ENCODE assay signal across 1 cellular context in genomic region chr5:177412603-177413233, GRCh38.
TF ChIP-seq lines count a peak whose summit lies in the region.

No MANE protein-coding gene starts in this region.

TF ChIP-seq in GM12878, 131 proteins besides CTCF, POLR2A, EP300 and RAD21 (continues in another document):
- TF ChIP-seq ZNF217 (IDR thresholded peaks at IDR 0.05) (no peak), TCF7 (IDR thresholded peaks at IDR 0.05; ENCODE audit: borderline replicate concordance) (no peak), SIN3A (IDR thresholded peaks at IDR 0.05; ENCODE audit: low read depth, low read length) (no peak), SREBF1 (IDR thresholded peaks at IDR 0.05; ENCODE audit: low read length) (no peak), MXI1 (IDR thresholded peaks at IDR 0.05; ENCODE audit: low read depth, low read length) (no peak; the same call in none of the 2 replicates), ETV6 (conservative IDR thresholded peaks at IDR 0.05 in 1 of 2, IDR thresholded peaks at IDR 0.05 in 1 of 2; ENCODE audit: borderline replicate concordance in 1 of 2, low read depth in 1 of 2) (peak in 1 of 2 experiments; percentile 68; a peak in 2 of 4 replicates), CHD4 (IDR thresholded peaks at IDR 0.05) (no peak), DPF2 (IDR thresholded peaks at IDR 0.05) (peak; percentile 53), EED (IDR thresholded peaks at IDR 0.05; ENCODE audit: low read depth) (peak; percentile 53; the same call in 1 of the 2 replicates), LARP7 (IDR thresholded peaks at IDR 0.05) (no peak), GABPA (IDR thresholded peaks at IDR 0.05; ENCODE audit: low read depth) (no peak), E4F1 (IDR thresholded peaks at IDR 0.05; ENCODE audit: borderline replicate concordance, partially characterized antibody) (no peak), HSF1 (IDR thresholded peaks at IDR 0.05; ENCODE audit: low read depth, low read length) (no peak), KDM1A (IDR thresholded peaks at IDR 0.05; ENCODE audit: borderline replicate concordance) (no peak), POU2F2 (IDR thresholded peaks at IDR 0.05; ENCODE audit: borderline replicate concordance, low read depth, low read length) (no peak; the same call in 2 of the 3 replicates), KLF5 (IDR thresholded peaks at IDR 0.05; ENCODE audit: partially characterized antibody) (no peak), BHLHE40 (IDR thresholded peaks at IDR 0.05; ENCODE audit: borderline replicate concordance in 1 of 2, low read depth in 2 of 2, low read length in 1 of 2) (peak in 1 of 2 experiments; percentile 10; a peak in 1 of 4 replicates), NFXL1 (IDR thresholded peaks at IDR 0.05; ENCODE audit: borderline replicate concordance) (no peak), MYB (IDR thresholded peaks at IDR 0.05; ENCODE audit: borderline replicate concordance, low read depth, low read length) (no peak), BCLAF1 (IDR thresholded peaks at IDR 0.05) (no peak), SMAD5 (IDR thresholded peaks at IDR 0.05; ENCODE audit: low read depth) (no peak), IKZF1 (conservative IDR thresholded peaks at IDR 0.05) (peak; percentile 72), ELK1 (IDR thresholded peaks at IDR 0.05; ENCODE audit: low read depth, low read length) (no peak), USF1 (IDR thresholded peaks at IDR 0.05; ENCODE audit: borderline replicate concordance, extremely low read length, insufficient read depth, low read depth, low read length) (no peak), IRF4 (IDR thresholded peaks at IDR 0.05; ENCODE audit: low read depth, low read length) (peak; percentile 9; the same call in 1 of the 2 replicates), CUX1 (IDR thresholded peaks at IDR 0.05; ENCODE audit: insufficient replicate concordance, low read depth, low read length) (no peak), RFX5 (IDR thresholded peaks at IDR 0.05; ENCODE audit: low read depth, low read length) (no peak), BMI1 (IDR thresholded peaks at IDR 0.05; ENCODE audit: borderline replicate concordance) (no peak), IKZF2 (IDR thresholded peaks at IDR 0.05) (peak; percentile 68 to 76), MYC (IDR thresholded peaks at IDR 0.05; ENCODE audit: insufficient read depth, insufficient read length, insufficient replicate concordance, low read length, severe bottlenecking) (no peak), YY1 (IDR thresholded peaks at IDR 0.05; ENCODE audit: low read depth, low read length) (no peak), WRNIP1 (IDR thresholded peaks at IDR 0.05; ENCODE audit: borderline replicate concordance, low read depth, low read length) (no peak), SMC3 (IDR thresholded peaks at IDR 0.05; ENCODE audit: borderline replicate concordance, low read length) (no peak), HDAC2 (IDR thresholded peaks at IDR 0.05) (no peak), ASH2L (IDR thresholded peaks at IDR 0.05; ENCODE audit: borderline replicate concordance, low read depth) (no peak; the same call in 1 of the 2 replicates), ATF7 (IDR thresholded peaks at IDR 0.05; ENCODE audit: low read depth) (peak; percentile 73; the same call in 1 of the 2 replicates), PBX3 (IDR thresholded peaks at IDR 0.05; ENCODE audit: insufficient replicate concordance, low read depth, low read length) (peak; percentile 66), ZNF622 (IDR thresholded peaks at IDR 0.05) (no peak), NFYA (IDR thresholded peaks at IDR 0.05; ENCODE audit: borderline replicate concordance, low read depth, low read length) (no peak), RELB (IDR thresholded peaks at IDR 0.05; ENCODE audit: low read depth) (peak; percentile 53), POLR2AphosphoS2 (IDR thresholded peaks at IDR 0.05; ENCODE audit: low read depth, low read length) (no peak), ZNF274 (IDR thresholded peaks at IDR 0.05; ENCODE audit: insufficient read depth, insufficient read length) (no peak), NR2C2 (IDR thresholded peaks at IDR 0.05; ENCODE audit: borderline replicate concordance, control insufficient read depth, insufficient read length, low read depth) (no peak), ZNF207 (IDR thresholded peaks at IDR 0.05; ENCODE audit: borderline replicate concordance) (no peak), TCF3 (IDR thresholded peaks at IDR 0.05; ENCODE audit: borderline replicate concordance, insufficient read depth, low read depth, low read length) (no peak), CBX5 (IDR thresholded peaks at IDR 0.05; ENCODE audit: low read depth) (no peak), GATAD2B (conservative IDR thresholded peaks at IDR 0.05; ENCODE audit: low read depth) (no peak), MEF2B (IDR thresholded peaks at IDR 0.05; ENCODE audit: partially characterized antibody, poor library complexity, severe bottlenecking) (no peak)
